In genomic region chr17:10743316-10744009, GRCh38 we compare ENCODE assay signal across 13 cellular contexts. TPM values are rescaled to one million over a fixed set of nuclear protein-coding genes. Genes with fewer than 3 reads are reported as not detected.
A peak's percentile ranks its signal among the peaks of the same experiment; 100 is the strongest.
DNase-seq lines count a peak whose midpoint lies in the region; ATAC-seq, FAIRE-seq and TF ChIP-seq lines count a peak whose summit lies in the region.
"Had no signal": no experiment of that assay in that cellular context is flagged by ENCODE, and none has a peak within 500 bp of the region (broad histone marks: within the 10 kb centered on the region; RNA-seq: fewer than 3 reads in every experiment).

No MANE protein-coding gene starts in this region.

- H3K79me2 ChIP-seq in PC-3 (ENCODE audit: low read length) (no peaks in the 10 kb centered on the region), fibroblast of lung (ENCODE audit: control insufficient read depth, insufficient read depth, low read length) (no peaks in the 10 kb centered on the region)

- H3K27me3 Mint-ChIP-seq in memory B cell (peaks cover 22% of the 10 kb centered on the region), mesothelial cell of epicardium (ENCODE audit: low read depth) (peaks cover 64% of the 10 kb centered on the region)
- peaks cover 16% of the 10 kb centered on the region for H3K27me3 Mint-ChIP-seq in activated T-helper 2 cell treated with anti-CD3 and anti-CD28 coated beads, Interferon-gamma antibody, Interleukin-2, Interleukin-4, amounts not matched to agents 10 μg/mL and 5 μg/mL and 100 μg/mL, durations not matched to agents 14 hours and 24 hours and 36 hours (ENCODE audit: low read depth)

- no peaks in the 10 kb centered on the region for H3K36me3 ChIP-seq in PC-3 (ENCODE audit: low read depth, low read length)
- H3K36me3 ChIP-seq in fibroblast of lung (ENCODE audit: control insufficient read depth, insufficient read depth, low read length) = no peaks in the 10 kb centered on the region
- H3K36me3 ChIP-seq in uterus = no peaks in the 10 kb centered on the region
- H3K36me3 ChIP-seq: Peyer's patch had no signal

- H3K9ac ChIP-seq in PC-3 (ENCODE audit: low read length) = no peak overlapping the region
- H3K9ac ChIP-seq in fibroblast of lung (ENCODE audit: insufficient read depth, low read length) = no peak overlapping the region

- H4K20me1 ChIP-seq in PC-3 (ENCODE audit: low read length) = no peaks in the 10 kb centered on the region
- no peaks in the 10 kb centered on the region for H4K20me1 ChIP-seq in fibroblast of lung (ENCODE audit: control insufficient read depth, extremely low read depth, insufficient read depth, low read length)

- H3K4me1 ChIP-seq in PC-3 (ENCODE audit: insufficient read depth, low read length) (no peaks in the 10 kb centered on the region), fibroblast of lung (ENCODE audit: control insufficient read depth, extremely low read depth, insufficient read depth, low read length) (no peaks in the 10 kb centered on the region), uterus (no peaks in the 10 kb centered on the region)
- H3K4me1 ChIP-seq: testis had no signal

- no peak for TF ChIP-seq POLR2A in uterus (IDR thresholded peaks at IDR 0.05)

- H3K4me3 Mint-ChIP-seq in memory B cell (no peak overlapping the region), mesothelial cell of epicardium (no peak overlapping the region)
- no peak overlapping the region for H3K4me3 Mint-ChIP-seq in activated T-helper 2 cell treated with anti-CD3 and anti-CD28 coated beads, Interferon-gamma antibody, Interleukin-2, Interleukin-4, amounts not matched to agents 10 μg/mL and 5 μg/mL and 100 μg/mL, durations not matched to agents 14 hours and 24 hours and 36 hours (ENCODE audit: low read depth)
- H3K4me3 Mint-ChIP-seq: T-helper 2 cell treated with Interferon-gamma antibody and Interleukin-4, amounts not matched to agents 5 μg/mL and 100 μg/mL, for 36 hours had no signal

- H3K27ac ChIP-seq in PC-3 (ENCODE audit: low read length) (no peak overlapping the region), fibroblast of lung (ENCODE audit: insufficient read depth, low read length) (no peak overlapping the region), uterus (peak overlapping the region; percentile 51 to 58)
- H3K27ac ChIP-seq: Peyer's patch, testis had no signal

- DNase-seq in PC-3 = peak; percentile 34
- DNase-seq in fibroblast of lung (ENCODE audit: low read depth in 2 of 2) = peak; percentile 47 to 60
- no peak for DNase-seq in memory B cell (ENCODE audit: low spot score in 2 of 2)
- no peak for DNase-seq in uterus
- no peak for DNase-seq in urothelium cell line (ENCODE audit: low spot score)
- DNase-seq in mesothelial cell of epicardium (ENCODE audit: low spot score in 2 of 2, unreplicated experiment in 2 of 2) = no peak
- DNase-seq in activated T-helper 2 cell treated with anti-CD3 and anti-CD28 coated beads, Interferon-gamma antibody, Interleukin-2, Interleukin-4, amounts not matched to agents 10 μg/mL and 5 μg/mL and 100 μg/mL, durations not matched to agents 14 hours and 24 hours and 36 hours (ENCODE audit: low spot score) = no peak
- DNase-seq: NCI-H1105 treated with DMSO at 0.1 percent for 48 hours, testis had no signal

- H3K4me1 Mint-ChIP-seq in memory B cell = peaks cover 6% of the 10 kb centered on the region
- peaks cover 5% of the 10 kb centered on the region for H3K4me1 Mint-ChIP-seq in mesothelial cell of epicardium
- peaks cover 4% of the 10 kb centered on the region for H3K4me1 Mint-ChIP-seq in activated T-helper 2 cell treated with anti-CD3 and anti-CD28 coated beads, Interferon-gamma antibody, Interleukin-2, Interleukin-4, amounts not matched to agents 10 μg/mL and 5 μg/mL and 100 μg/mL, durations not matched to agents 14 hours and 24 hours and 36 hours (ENCODE audit: low read depth)

- POLR2A ChIA-PET in PC-3 (lab: Charles Lee; ENCODE audit: unreplicated experiment) = no interaction called here

- TF ChIP-seq CTCF in PC-3 (conservative IDR thresholded peaks at IDR 0.05; ENCODE audit: low read depth, low read length) = no peak
- TF ChIP-seq CTCF in fibroblast of lung (conservative IDR thresholded peaks at IDR 0.05 in 1 of 2, IDR thresholded peaks at IDR 0.05 in 1 of 2; ENCODE audit: low read depth in 1 of 2, low read length in 2 of 2) = no peak
- no peak for TF ChIP-seq CTCF in uterus (IDR thresholded peaks at IDR 0.05)
- TF ChIP-seq CTCF in mesothelial cell of epicardium (IDR thresholded peaks at IDR 0.05; ENCODE audit: unreplicated experiment) = no peak

- no peaks in the 10 kb centered on the region for H3K9me3 ChIP-seq in PC-3 (ENCODE audit: low read length)
- H3K9me3 ChIP-seq in fibroblast of lung (ENCODE audit: control insufficient read depth, insufficient read depth, low read depth, low read length) = no peaks in the 10 kb centered on the region
- no peaks in the 10 kb centered on the region for H3K9me3 ChIP-seq in uterus
- H3K9me3 ChIP-seq: Peyer's patch, testis had no signal

- peak overlapping the region; percentile 15 for H3K27ac Mint-ChIP-seq in memory B cell
- no peak overlapping the region for H3K27ac Mint-ChIP-seq in mesothelial cell of epicardium
- H3K27ac Mint-ChIP-seq in activated T-helper 2 cell treated with anti-CD3 and anti-CD28 coated beads, Interferon-gamma antibody, Interleukin-2, Interleukin-4, amounts not matched to agents 10 μg/mL and 5 μg/mL and 100 μg/mL, durations not matched to agents 14 hours and 24 hours and 36 hours = no peak overlapping the region
- H3K27ac Mint-ChIP-seq: T-helper 2 cell treated with Interferon-gamma antibody and Interleukin-4, amounts not matched to agents 5 μg/mL and 100 μg/mL, for 36 hours had no signal

- intact Hi-C loops in PC-3 (cut with micrococcal nuclease) = no loop called here
- intact Hi-C loops in uterus (cut with DNase I; ENCODE audit: low total_unique reads) = no loop called here
- intact Hi-C loops in activated T-helper 2 cell treated with anti-CD3 and anti-CD28 coated beads, Interferon-gamma antibody, Interleukin-2, Interleukin-4, amounts not matched to agents 10 μg/mL and 5 μg/mL and 100 μg/mL, durations not matched to agents 14 hours and 24 hours and 36 hours (cut with micrococcal nuclease) = no loop called here

- no peaks in the 10 kb centered on the region for H3K9me2 ChIP-seq in PC-3 (replicated peaks; ENCODE audit: low read length)

- peaks cover 1% of the 10 kb centered on the region for H3K36me3 Mint-ChIP-seq in memory B cell
- no peaks in the 10 kb centered on the region for H3K36me3 Mint-ChIP-seq in mesothelial cell of epicardium
- H3K36me3 Mint-ChIP-seq in activated T-helper 2 cell treated with anti-CD3 and anti-CD28 coated beads, Interferon-gamma antibody, Interleukin-2, Interleukin-4, amounts not matched to agents 10 μg/mL and 5 μg/mL and 100 μg/mL, durations not matched to agents 14 hours and 24 hours and 36 hours (ENCODE audit: low read depth) = no peaks in the 10 kb centered on the region

- BruUV-seq in PC-3 (replicated peaks; lab: Mats Ljungman, UMichigan) = no TSS peak

- CTCF ChIA-PET in PC-3 (lab: Charles Lee) = no interaction called here

- ATAC-seq in PC-3 (no peak; the same call in 1 of the 2 replicates), memory B cell (ENCODE audit: low read depth) (no peak)

- H3F3A ChIP-seq in PC-3 (ENCODE audit: low read length, unreplicated experiment) = no peaks in the 10 kb centered on the region

- FAIRE-seq in urothelium cell line (lab: Jason Lieb, UNC) = no peak

- H3K4me3 ChIP-seq in PC-3 (ENCODE audit: low read length) (no peak overlapping the region), fibroblast of lung (replicated peaks in 1 of 4; ENCODE audit: control extremely low read depth in 1 of 4, insufficient read depth in 1 of 4, low read depth in 3 of 4, low read length in 4 of 4) (no peak overlapping the region), uterus (no peak overlapping the region)
- H3K4me3 ChIP-seq: Peyer's patch, skin epidermis, testis had no signal

- no peak overlapping the region for H3K4me2 ChIP-seq in PC-3 (ENCODE audit: low read length)
- no peak overlapping the region for H3K4me2 ChIP-seq in fibroblast of lung (ENCODE audit: extremely low read depth, insufficient read depth, low read length)

- H3K9me3 Mint-ChIP-seq in memory B cell = no peaks in the 10 kb centered on the region
- no peaks in the 10 kb centered on the region for H3K9me3 Mint-ChIP-seq in mesothelial cell of epicardium
- H3K9me3 Mint-ChIP-seq in activated T-helper 2 cell treated with anti-CD3 and anti-CD28 coated beads, Interferon-gamma antibody, Interleukin-2, Interleukin-4, amounts not matched to agents 10 μg/mL and 5 μg/mL and 100 μg/mL, durations not matched to agents 14 hours and 24 hours and 36 hours = no peaks in the 10 kb centered on the region
- H3K9me3 Mint-ChIP-seq: T-helper 2 cell treated with Interferon-gamma antibody and Interleukin-4, amounts not matched to agents 5 μg/mL and 100 μg/mL, for 36 hours had no signal

- H3K27me3 ChIP-seq in PC-3 (ENCODE audit: low read length) = no peaks in the 10 kb centered on the region
- no peaks in the 10 kb centered on the region for H3K27me3 ChIP-seq in fibroblast of lung (ENCODE audit: control insufficient read depth, insufficient read depth, low read length)
- no peaks in the 10 kb centered on the region for H3K27me3 ChIP-seq in uterus
- H3K27me3 ChIP-seq: Peyer's patch, testis had no signal

- H2AFZ ChIP-seq in PC-3 (ENCODE audit: low read length) (no peak overlapping the region), fibroblast of lung (ENCODE audit: low read length) (no peak overlapping the region)

RNA-seq across cellular contexts. Expression of gene TMEM220, which starts 13.6 kb away (rescaled TPM):
- total RNA-seq in PC-3 (2014; rRNA removed) (0.98 and 3.9 TPM in 2 replicates), fibroblast of lung (3.1 and 4.3 TPM in 2 replicates), uterus (10 to 100 TPM in 1 of 4 donors, 1 to 10 TPM in 2, under 1 TPM in 1; 0.59 to 20.1 (median 5.2) TPM), mesothelial cell of epicardium (3.9 to 5.7 TPM (median 4.9 TPM) in 3 replicates)
- polyA plus RNA-seq in fibroblast of lung = 2.8 and 4.1 TPM in 2 replicates
- polyA plus RNA-seq in fibroblast of lung (2012) = 4.7 and 6.0 TPM in 2 replicates
- polyA minus RNA-seq in fibroblast of lung (ENCODE audit: low replicate concordance) = 0.16 and 0.22 TPM in 2 replicates
- total RNA-seq in activated T-helper 2 cell treated with anti-CD3 and anti-CD28 coated beads, Interferon-gamma antibody, Interleukin-2, Interleukin-4, amounts not matched to agents 10 μg/mL and 5 μg/mL and 100 μg/mL, durations not matched to agents 14 hours and 24 hours and 36 hours = 0.21 and 0.90 TPM in 2 replicates
- total RNA-seq: HT-29 had no signal

RNA-seq across cellular contexts. Expression of gene ADPRM, which starts 46.1 kb away (rescaled TPM):
- total RNA-seq in PC-3 (2014; rRNA removed) = 2.4 and 2.9 TPM in 2 replicates
- 17.0 and 25.4 TPM in 2 replicates for total RNA-seq in fibroblast of lung
- 8.7 and 11.3 TPM in 2 replicates for polyA plus RNA-seq in fibroblast of lung
- polyA plus RNA-seq in fibroblast of lung (2012) = 6.0 and 7.3 TPM in 2 replicates
- 1.4 and 2.5 TPM in 2 replicates for polyA minus RNA-seq in fibroblast of lung (ENCODE audit: low replicate concordance)
- total RNA-seq in uterus = 10 to 100 TPM; 14.0 to 32.6 (median 17.8) TPM
- 9.1 to 12.2 TPM (median 11.5 TPM) in 3 replicates for total RNA-seq in mesothelial cell of epicardium
- total RNA-seq in activated T-helper 2 cell treated with anti-CD3 and anti-CD28 coated beads, Interferon-gamma antibody, Interleukin-2, Interleukin-4, amounts not matched to agents 10 μg/mL and 5 μg/mL and 100 μg/mL, durations not matched to agents 14 hours and 24 hours and 36 hours = 10.3 and 10.5 TPM in 2 replicates

RNA-seq across cellular contexts. Expression of gene SCO1, which starts 46.1 kb away (rescaled TPM):
- total RNA-seq in PC-3 (2014; rRNA removed) (38.0 and 59.7 TPM in 2 replicates), fibroblast of lung (31.8 and 56.6 TPM in 2 replicates), uterus (10 to 100 TPM in 2 of 4 donors, 1 to 10 TPM in 2; 7.4 to 27.0 (median 16.3) TPM), mesothelial cell of epicardium (29.0 to 30.7 TPM (median 29.8 TPM) in 3 replicates)
- 16.7 and 20.0 TPM in 2 replicates for polyA plus RNA-seq in fibroblast of lung
- 17.4 and 22.9 TPM in 2 replicates for polyA plus RNA-seq in fibroblast of lung (2012)
- polyA minus RNA-seq in fibroblast of lung (ENCODE audit: low replicate concordance) = 8.2 and 9.0 TPM in 2 replicates
- total RNA-seq in activated T-helper 2 cell treated with anti-CD3 and anti-CD28 coated beads, Interferon-gamma antibody, Interleukin-2, Interleukin-4, amounts not matched to agents 10 μg/mL and 5 μg/mL and 100 μg/mL, durations not matched to agents 14 hours and 24 hours and 36 hours = 35.4 and 37.0 TPM in 2 replicates

Comparison
In these comparisons a context has a peak if more than half of its experiments do, and no peak if none do; other contexts are left out.
1. DNase-seq: peak in PC-3 (single experiment) and fibroblast of lung (2 of 2); none in memory B cell (0 of 2), uterus (0 of 2), urothelium cell line (single experiment), mesothelial cell of epicardium (0 of 2) and activated T-helper 2 cell treated with anti-CD3 and anti-CD28 coated beads, Interferon-gamma antibody, Interleukin-2, Interleukin-4, amounts not matched to agents 10 μg/mL and 5 μg/mL and 100 μg/mL, durations not matched to agents 14 hours and 24 hours and 36 hours (single experiment).
2. H3K27ac ChIP-seq: peak in uterus (2 of 2); none in PC-3 (single experiment) and fibroblast of lung (single experiment).